8 cellular contexts compared by ENCODE assay signal in genomic region chr2:200713704-200714064, GRCh38.
A peak's percentile ranks its signal among the peaks of the same experiment; 100 is the strongest.
DNase-seq lines count a peak whose midpoint lies in the region; ATAC-seq and TF ChIP-seq lines count a peak whose summit lies in the region.

No MANE protein-coding gene starts in this region.

- peak overlapping the region; percentile 71 for H3K4me3 Mint-ChIP-seq in activated CD8-positive, alpha-beta T cell treated with anti-CD3 and anti-CD28 coated beads, Interleukin-2, amount 10 ng/mL, durations not matched to agents 7 days and 5 days

- H3K36me3 ChIP-seq in HEK293 (ENCODE audit: control insufficient read depth in 2 of 2, insufficient read depth in 1 of 2, low read length in 2 of 2), result no peaks in the 10 kb centered on the region
- H3K36me3 ChIP-seq in right atrium auricular region, result no peaks in the 10 kb centered on the region

- H3K27ac ChIP-seq in HEK293 (ENCODE audit: extremely low read depth, low read depth, low read length) (peak overlapping the region; percentile 2; the same call in 1 of the 2 replicates), right atrium auricular region (peak overlapping the region; percentile 59 to 68)

- CTCF ChIA-PET in HEK293 (lab: Yijun Ruan, JAX), result interaction anchor here (0.8 to 4.7 kb wide), 13 partner anchors 9 to 518 kb away, joined by 3 to 65 read pairs (median 4); partner anchors contain the start of gene CLK1
- CTCF ChIA-PET in activated CD8-positive, alpha-beta T cell treated with anti-CD3 and anti-CD28 coated beads, Interleukin-2, amount 10 ng/mL, durations not matched to agents 7 days and 5 days (lab: Charles Lee), result interaction anchor here (0.7 to 3.3 kb wide), 39 partner anchors 8 to 519 kb away, joined by 3 to 19 read pairs (median 4); partner anchors contain the start of genes BZW1, CLK1, NIF3L1 and PPIL3

- DNase-seq in activated CD8-positive, alpha-beta T cell treated with anti-CD3 and anti-CD28 coated beads, Interleukin-2, amount 10 ng/mL, durations not matched to agents 7 days and 5 days, result no peak
- no peak for DNase-seq in right atrium auricular region (ENCODE audit: low spot score)
- DNase-seq in stimulated activated CD4-positive, alpha-beta T cell treated with anti-CD3 and anti-CD28 coated beads, Interleukin-1b, Interleukin-23, amount 100 ng/mL, for 48 hours, result peak; percentile 10
- DNase-seq in pons (ENCODE audit: low spot score), result no peak
- no peak for DNase-seq in NCI-H1694 treated with DMSO at 0.1 percent for 48 hours (lab: John Stamatoyannopoulos, UW)

- H3K9me3 ChIP-seq in HEK293 (ENCODE audit: control insufficient read depth, insufficient read depth, low read depth, low read length) (no peaks in the 10 kb centered on the region), right atrium auricular region (no peaks in the 10 kb centered on the region)

- H3K4me1 Mint-ChIP-seq in activated CD8-positive, alpha-beta T cell treated with anti-CD3 and anti-CD28 coated beads, Interleukin-2, amount 10 ng/mL, durations not matched to agents 7 days and 5 days (ENCODE audit: low read depth), result peaks cover 18% of the 10 kb centered on the region

- H3K27ac Mint-ChIP-seq in activated CD8-positive, alpha-beta T cell treated with anti-CD3 and anti-CD28 coated beads, Interleukin-2, amount 10 ng/mL, durations not matched to agents 7 days and 5 days, result peak overlapping the region; percentile 98

- POLR2A ChIA-PET in HEK293 (lab: Yijun Ruan, JAX), result interaction anchor here (1.0 to 1.7 kb wide), 4 partner anchors 15 to 464 kb away, joined by 3 to 16 read pairs (median 5); partner anchors contain the start of genes BZW1 and CLK1
- POLR2A ChIA-PET in activated CD8-positive, alpha-beta T cell treated with anti-CD3 and anti-CD28 coated beads, Interleukin-2, amount 10 ng/mL, durations not matched to agents 7 days and 5 days (lab: Charles Lee), result interaction anchor here (0.7 to 2.8 kb wide), 17 partner anchors 8 to 519 kb away, joined by 3 to 21 read pairs (median 5); partner anchors contain the start of genes BZW1, CLK1, NIF3L1 and PPIL3

- H3K27me3 ChIP-seq in right atrium auricular region, result no peaks in the 10 kb centered on the region

- H3K4me3 ChIP-seq in HEK293 (ENCODE audit: low read depth, low read length) (no peak overlapping the region), right atrium auricular region (no peak overlapping the region)

- H3K4me1 ChIP-seq in HEK293 (ENCODE audit: control insufficient read depth, insufficient read depth, low read length), result no peaks in the 10 kb centered on the region
- no peaks in the 10 kb centered on the region for H3K4me1 ChIP-seq in right atrium auricular region

- H3K9me3 Mint-ChIP-seq in activated CD8-positive, alpha-beta T cell treated with anti-CD3 and anti-CD28 coated beads, Interleukin-2, amount 10 ng/mL, durations not matched to agents 7 days and 5 days (ENCODE audit: insufficient read depth), result peaks cover 4% of the 10 kb centered on the region

- ATAC-seq in activated CD8-positive, alpha-beta T cell treated with anti-CD3 and anti-CD28 coated beads, Interleukin-2, amount 10 ng/mL, durations not matched to agents 7 days and 5 days, result no peak
- ATAC-seq in GM19395 (IDR thresholded peaks at IDR 0.05; ENCODE audit: unreplicated experiment), result no peak
- ATAC-seq in HG02840 (IDR thresholded peaks at IDR 0.05; ENCODE audit: low FRiP score, unreplicated experiment), result no peak

- peaks cover 7% of the 10 kb centered on the region for H3K36me3 Mint-ChIP-seq in activated CD8-positive, alpha-beta T cell treated with anti-CD3 and anti-CD28 coated beads, Interleukin-2, amount 10 ng/mL, durations not matched to agents 7 days and 5 days (ENCODE audit: low read depth)

- peaks cover 5% of the 10 kb centered on the region for H3K27me3 Mint-ChIP-seq in activated CD8-positive, alpha-beta T cell treated with anti-CD3 and anti-CD28 coated beads, Interleukin-2, amount 10 ng/mL, durations not matched to agents 7 days and 5 days (ENCODE audit: low read depth)

- TF ChIP-seq CTCF in HEK293 (tag by site-specific recombination; IDR thresholded peaks at IDR 0.05), result no peak
- TF ChIP-seq CTCF in right atrium auricular region (IDR thresholded peaks at IDR 0.05), result no peak

TF ChIP-seq in HEK293, 187 proteins besides CTCF, POLR2A, EP300 and RAD21:
- TF ChIP-seq ZNF521 (tag by site-specific recombination; IDR thresholded peaks at IDR 0.05), result no peak
- TF ChIP-seq ZBTB1 (tag by site-specific recombination; IDR thresholded peaks at IDR 0.05), result no peak
- no peak for TF ChIP-seq ZNF76 (tag by site-specific recombination; IDR thresholded peaks at IDR 0.05; ENCODE audit: borderline replicate concordance, low read depth)
- TF ChIP-seq ZNF610 (tag by site-specific recombination; IDR thresholded peaks at IDR 0.05; ENCODE audit: borderline replicate concordance), result no peak
- peak; percentile 16; the same call in 1 of the 2 replicates for TF ChIP-seq ZNF341 (tag by site-specific recombination; IDR thresholded peaks at IDR 0.05; ENCODE audit: low read depth)
- TF ChIP-seq ZNF510 (tag by site-specific recombination; IDR thresholded peaks at IDR 0.05; ENCODE audit: insufficient replicate concordance), result no peak
- TF ChIP-seq PRDM4 (tag by site-specific recombination; IDR thresholded peaks at IDR 0.05), result no peak
- no peak for TF ChIP-seq ZNF362 (tag by site-specific recombination; IDR thresholded peaks at IDR 0.05)
- TF ChIP-seq SP7 (tag by site-specific recombination; IDR thresholded peaks at IDR 0.05), result no peak
- TF ChIP-seq ZNF707 (tag by site-specific recombination; IDR thresholded peaks at IDR 0.05), result no peak
- no peak for TF ChIP-seq ZNF549 (tag by site-specific recombination; IDR thresholded peaks at IDR 0.05)
- no peak for TF ChIP-seq KLF7 (tag by site-specific recombination; IDR thresholded peaks at IDR 0.05; ENCODE audit: borderline replicate concordance)
- TF ChIP-seq ZNF335 (tag by site-specific recombination; conservative IDR thresholded peaks at IDR 0.05), result 0 out of 2 replicates have a peak, but pooled peaks have one; percentile 26
TF ChIP-seq in HEK293: peak in this region for 2.
